ENCODE assay signal across 17 cellular contexts in the genomic region with DNA sequence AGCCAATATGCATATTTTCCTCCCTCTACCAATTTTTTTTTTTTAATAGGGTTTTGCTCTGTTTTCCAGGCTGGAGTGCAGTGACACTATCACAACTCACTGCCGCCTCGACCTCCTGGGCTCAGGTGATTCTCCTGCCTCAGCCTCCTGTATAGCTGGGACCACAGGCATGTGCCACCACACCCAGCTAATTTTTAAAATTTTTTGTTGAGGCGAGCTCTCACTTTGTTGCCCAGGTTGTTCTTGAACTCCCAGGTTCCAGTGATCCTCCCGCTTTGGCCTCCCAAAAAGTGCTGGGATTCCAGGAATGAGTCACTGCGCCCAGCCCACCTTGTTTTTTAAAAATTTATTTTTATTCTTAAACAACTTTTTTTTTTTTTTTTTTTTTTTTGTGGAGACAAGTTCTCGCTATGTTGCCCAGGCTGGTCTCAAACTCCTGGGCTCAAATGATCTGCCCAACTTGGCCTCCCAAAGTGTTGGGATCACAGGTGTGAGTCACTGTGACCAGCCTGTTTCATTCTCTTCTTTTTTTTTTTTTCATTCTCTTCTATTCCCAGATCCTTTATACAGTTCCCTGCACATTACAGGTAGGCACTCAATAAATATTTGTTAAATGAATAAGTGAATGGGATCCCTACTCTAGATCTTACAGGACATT. TPM values are rescaled to one million over a fixed set of nuclear protein-coding genes. Genes with fewer than 3 reads are reported as not detected.
DNase-seq lines count a peak whose midpoint lies in the region; ATAC-seq and TF ChIP-seq lines count a peak whose summit lies in the region.
"Had no signal": no experiment of that assay in that cellular context is flagged by ENCODE, and none has a peak within 500 bp of the region (broad histone marks: within the 10 kb centered on the region; RNA-seq: fewer than 3 reads in every experiment).

No MANE protein-coding gene starts in this region.

- no peak overlapping the region for H3K27ac Mint-ChIP-seq in effector memory CD8-positive, alpha-beta T cell
- H3K27ac Mint-ChIP-seq: CD8-positive, alpha-beta T cell; GM23338 had no signal

- H3K4me3 Mint-ChIP-seq in effector memory CD8-positive, alpha-beta T cell: peak overlapping the region; percentile 33 to 67
- H3K4me3 Mint-ChIP-seq: CD8-positive, alpha-beta T cell; GM23338 had no signal

- H3K27me3 ChIP-seq in left ventricle myocardium inferior (ENCODE audit: low read depth) (no peaks in the 10 kb centered on the region), subcutaneous abdominal adipose tissue (ENCODE audit: control insufficient read depth in 5 of 5, insufficient read depth in 4 of 5, low read length in 5 of 5) (no peaks in the 10 kb centered on the region)
- H3K27me3 ChIP-seq: BE2C had no signal

- POLR2A ChIA-PET in OCI-LY7 (lab: Charles Lee): interaction anchor here (0.6 kb wide), 1 partner anchor 759 kb away, joined by 5 read pairs; no protein-coding TSS in a partner anchor

- no peaks in the 10 kb centered on the region for H4K20me1 ChIP-seq in OCI-LY7 (ENCODE audit: insufficient read depth, low read length)

- H3K9me3 ChIP-seq in left ventricle myocardium inferior (replicated peaks) (no peaks in the 10 kb centered on the region), OCI-LY7 (ENCODE audit: low read length) (no peaks in the 10 kb centered on the region), subcutaneous abdominal adipose tissue (ENCODE audit: control insufficient read depth in 5 of 5, low read length in 5 of 5) (peaks cover 0 to 5% (median 0%) of the 10 kb centered on the region in 5 donors)
- H3K9me3 ChIP-seq: BE2C had no signal

- BruUV-seq in OCI-LY7 (replicated peaks; lab: Mats Ljungman, UMichigan): no TSS peak

- H3K4me1 ChIP-seq in left ventricle myocardium inferior (peaks cover 4% of the 10 kb centered on the region), OCI-LY7 (ENCODE audit: insufficient read depth, low read length, poor library complexity, severe bottlenecking) (no peaks in the 10 kb centered on the region), subcutaneous abdominal adipose tissue (ENCODE audit: control insufficient read depth in 5 of 5, insufficient read depth in 5 of 5, low read length in 5 of 5) (peaks cover 0 to 3% (median 0%) of the 10 kb centered on the region in 5 donors)
- H3K4me1 ChIP-seq: BE2C had no signal

- TF ChIP-seq CTCF in left ventricle myocardium inferior (IDR thresholded peaks at IDR 0.05; ENCODE audit: borderline replicate concordance) (no peak), OCI-LY7 (conservative IDR thresholded peaks at IDR 0.05; ENCODE audit: low read length) (no peak)

- H3K27me3 Mint-ChIP-seq in effector memory CD8-positive, alpha-beta T cell: peaks cover 0 to 6% of the 10 kb centered on the region in 2 donors

- H3K4me3 ChIP-seq in left ventricle myocardium inferior: no peak overlapping the region
- no peak overlapping the region for H3K4me3 ChIP-seq in OCI-LY7 (ENCODE audit: low read depth, low read length, poor library complexity, severe bottlenecking)
- peak overlapping the region in 2 of 5 donors; percentile 18 to 25 for H3K4me3 ChIP-seq in subcutaneous abdominal adipose tissue (ENCODE audit: low read depth in 1 of 5, low read length in 5 of 5)
- H3K4me3 ChIP-seq: GM23338 had no signal

- intact Hi-C loops in left ventricle myocardium inferior (cut with micrococcal nuclease): no loop called here
- intact Hi-C loops in Right ventricle myocardium inferior (cut with DNase I): no loop called here
- intact Hi-C loops in OCI-LY7 (cut with micrococcal nuclease; ENCODE audit: unreplicated experiment): no loop called here

- H3K9ac ChIP-seq in subcutaneous abdominal adipose tissue (ENCODE audit: low read length in 5 of 5): no peak overlapping the region

- CTCF ChIA-PET in OCI-LY7 (lab: Charles Lee; ENCODE audit: unreplicated experiment): no interaction called here

- DNase-seq in left ventricle myocardium inferior (no peak), Right ventricle myocardium inferior (ENCODE audit: missing footprints) (no peak), OCI-LY7 (ENCODE audit: low spot score) (no peak), NCI-H1417 (lab: John Stamatoyannopoulos, UW) (no peak), cortex of kidney (lab: John Stamatoyannopoulos, UW) (no peak)
- no peak for DNase-seq in effector memory CD8-positive, alpha-beta T cell
- DNase-seq: BE2C; CD8-positive, alpha-beta T cell; NCI-H1105; NCI-H1930; NCI-H2171; NCI-H446 treated with DMSO at 0.1 percent for 48 hours; NCI-H774; SIG-M5 had no signal

- H3K79me2 ChIP-seq in OCI-LY7 (ENCODE audit: insufficient read depth, low read depth, low read length): no peaks in the 10 kb centered on the region

- peaks cover 5 to 9% of the 10 kb centered on the region in 2 donors for H3K9me3 Mint-ChIP-seq in effector memory CD8-positive, alpha-beta T cell

- H3K36me3 Mint-ChIP-seq in effector memory CD8-positive, alpha-beta T cell (ENCODE audit: insufficient read depth): peaks cover 3% of the 10 kb centered on the region

- no peaks in the 10 kb centered on the region for H3K9me2 ChIP-seq in OCI-LY7 (ENCODE audit: insufficient read depth, low read length)

- H3K27ac ChIP-seq in left ventricle myocardium inferior (replicated peaks) (peak overlapping the region; percentile 64), OCI-LY7 (ENCODE audit: low read depth, low read length, poor library complexity, severe bottlenecking) (no peak overlapping the region), subcutaneous abdominal adipose tissue (ENCODE audit: low read depth, low read length) (peak overlapping the region; percentile 57)

- no peak overlapping the region for H3K4me2 ChIP-seq in OCI-LY7 (ENCODE audit: low read length)
- H3K4me2 ChIP-seq: GM23338 had no signal

- H3K36me3 ChIP-seq in left ventricle myocardium inferior (no peaks in the 10 kb centered on the region), OCI-LY7 (ENCODE audit: insufficient read depth, low read length) (no peaks in the 10 kb centered on the region), subcutaneous abdominal adipose tissue (ENCODE audit: control insufficient read depth in 5 of 5, insufficient read depth in 5 of 5, low read length in 5 of 5) (no peaks in the 10 kb centered on the region)
- H3K36me3 ChIP-seq: BE2C had no signal

- ATAC-seq in Right ventricle myocardium inferior (no peak), HG02870 (IDR thresholded peaks at IDR 0.05; ENCODE audit: unreplicated experiment) (no peak)
- no peak for ATAC-seq in effector memory CD8-positive, alpha-beta T cell (replicated peaks)
- ATAC-seq: CD8-positive, alpha-beta T cell; GM23338 had no signal

- H3K4me1 Mint-ChIP-seq in effector memory CD8-positive, alpha-beta T cell (ENCODE audit: low read depth in 2 of 2): peaks cover 7 to 11% of the 10 kb centered on the region in 2 donors

- 0 out of 2 replicates have a peak overlapping the region, but pooled peaks have one; percentile 69 for H2AFZ ChIP-seq in OCI-LY7 (ENCODE audit: low read length)
- H2AFZ ChIP-seq: GM23338 had no signal

RNA-seq across cellular contexts. Expression of a gene that starts 40.5 kb away (rescaled TPM):
- total RNA-seq in left ventricle myocardium inferior: 31.5 TPM
- total RNA-seq in Right ventricle myocardium inferior: 30.9 TPM
- 7.1 and 8.2 TPM in 2 replicates for total RNA-seq in OCI-LY7 (2014; rRNA removed; shearing (Covaris generic))
- 22.5 and 23.6 TPM in 2 replicates for total RNA-seq in OCI-LY7 (2022)
